ENCODE assay signal across 12 cellular contexts in the genomic region with DNA sequence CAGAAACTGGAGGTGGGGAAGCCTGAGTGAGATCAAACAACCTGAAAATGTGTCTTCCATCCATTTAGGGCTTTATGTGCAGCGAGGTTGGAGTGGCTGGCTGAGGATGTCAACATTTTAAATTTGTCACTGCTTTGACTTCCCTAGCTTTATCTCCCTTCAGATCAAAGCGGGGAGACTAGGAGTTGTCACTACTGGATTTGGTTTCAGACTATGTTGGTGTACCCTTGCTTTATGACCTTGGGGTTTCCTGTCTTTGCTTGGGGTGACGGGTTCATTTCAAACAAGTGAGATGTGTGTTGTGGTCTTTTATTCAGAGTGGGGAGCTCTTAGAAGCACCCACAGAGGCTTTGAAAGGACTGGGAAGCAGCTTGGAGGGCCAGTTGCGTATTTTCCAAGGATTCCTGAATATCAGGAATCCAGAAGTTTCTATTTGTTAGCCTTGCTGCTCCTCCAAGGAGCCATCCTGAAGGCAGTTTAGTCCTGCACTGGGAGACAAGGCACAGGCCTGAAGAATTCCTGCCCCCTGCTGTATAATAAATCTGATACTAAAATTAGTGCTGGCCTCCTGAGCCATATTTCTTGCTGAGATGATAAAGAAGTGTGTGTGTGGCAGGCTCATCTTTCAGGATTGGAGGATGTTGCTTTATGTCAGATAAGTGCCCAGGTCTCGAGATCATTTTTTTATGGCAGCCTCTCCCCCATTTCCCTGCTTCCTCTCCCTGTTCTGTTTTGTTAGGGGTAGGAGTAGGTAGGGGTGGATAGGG. TPM values are rescaled to one million over a fixed set of nuclear protein-coding genes. Genes with fewer than 3 reads are reported as not detected.
A peak's percentile ranks its signal among the peaks of the same experiment; 100 is the strongest.
DNase-seq lines count a peak whose midpoint lies in the region; ATAC-seq lines count a peak whose summit lies in the region.
"Had no signal": no experiment of that assay in that cellular context is flagged by ENCODE, and none has a peak within 500 bp of the region (broad histone marks: within the 10 kb centered on the region; RNA-seq: fewer than 3 reads in every experiment).

No MANE protein-coding gene starts in this region.

- H3K36me3 Mint-ChIP-seq in activated naive CD8-positive, alpha-beta T cell treated with anti-CD3 and anti-CD28 coated beads for 36 hours, result peaks cover 36% of the 10 kb centered on the region
- peaks cover 0 to 41% (median 14%) of the 10 kb centered on the region in 5 donors for H3K36me3 Mint-ChIP-seq in naive thymus-derived CD4-positive, alpha-beta T cell

- POLR2A ChIA-PET in naive thymus-derived CD4-positive, alpha-beta T cell (lab: Charles Lee), result interaction anchor here (1.2 kb wide), 1 partner anchor 9 kb away, joined by 4 read pairs; no protein-coding TSS in a partner anchor

- H3K36me3 ChIP-seq in naive thymus-derived CD4-positive, alpha-beta T cell (ENCODE audit: control insufficient read depth in 2 of 3, insufficient read depth in 3 of 3, low read length in 3 of 3), result peaks cover 0 to 5% (median 0%) of the 10 kb centered on the region in 3 experiments
- H3K36me3 ChIP-seq: suprapubic skin had no signal

- CTCF ChIA-PET in naive thymus-derived CD4-positive, alpha-beta T cell (lab: Charles Lee), result interaction anchor here (0.6 to 1.5 kb wide), 2 partner anchors 16 to 38 kb away, joined by 3 to 4 read pairs; no protein-coding TSS in a partner anchor

- H3K4me3 ChIP-seq in naive thymus-derived CD4-positive, alpha-beta T cell (ENCODE audit: low read length), result no peak overlapping the region
- H3K4me3 ChIP-seq: suprapubic skin had no signal

- H3K4me1 Mint-ChIP-seq in activated naive CD8-positive, alpha-beta T cell treated with anti-CD3 and anti-CD28 coated beads for 36 hours, result peaks cover 75% of the 10 kb centered on the region
- H3K4me1 Mint-ChIP-seq in naive thymus-derived CD4-positive, alpha-beta T cell, result peaks cover 58 to 94% (median 88%) of the 10 kb centered on the region in 7 donors

- H3K27me3 Mint-ChIP-seq in activated naive CD8-positive, alpha-beta T cell treated with anti-CD3 and anti-CD28 coated beads for 36 hours, result no peaks in the 10 kb centered on the region
- no peaks in the 10 kb centered on the region for H3K27me3 Mint-ChIP-seq in naive thymus-derived CD4-positive, alpha-beta T cell

- H3K4me1 ChIP-seq in naive thymus-derived CD4-positive, alpha-beta T cell (ENCODE audit: control insufficient read depth in 2 of 2, insufficient read depth in 2 of 2, low read length in 2 of 2), result peaks cover 24 to 34% of the 10 kb centered on the region in 2 donors
- H3K4me1 ChIP-seq: suprapubic skin had no signal

- intact Hi-C loops in naive thymus-derived CD4-positive, alpha-beta T cell (cut with micrococcal nuclease), result loop anchor here (1.0 to 5.0 kb wide), 3 partner anchors 13 to 40 kb away; no protein-coding TSS in a partner anchor

- peak; percentile 59 for ATAC-seq in naive thymus-derived CD4-positive, alpha-beta T cell
- ATAC-seq in HG03571 (IDR thresholded peaks at IDR 0.05; ENCODE audit: unreplicated experiment), result no peak

- no peaks in the 10 kb centered on the region for H3K9me3 Mint-ChIP-seq in activated naive CD8-positive, alpha-beta T cell treated with anti-CD3 and anti-CD28 coated beads for 36 hours
- H3K9me3 Mint-ChIP-seq in naive thymus-derived CD4-positive, alpha-beta T cell, result peaks cover 0 to 2% (median 0%) of the 10 kb centered on the region in 11 donors

- no peak overlapping the region for H3K4me3 Mint-ChIP-seq in activated naive CD8-positive, alpha-beta T cell treated with anti-CD3 and anti-CD28 coated beads for 36 hours
- peak overlapping the region; percentile 0 to 74 (median 40) for H3K4me3 Mint-ChIP-seq in naive thymus-derived CD4-positive, alpha-beta T cell

- DNase-seq in EH (ENCODE audit: low read depth), result peak; percentile 42
- DNase-seq in NCI-H187 (lab: John Stamatoyannopoulos, UW), result peak; percentile 32 to 48
- no peak for DNase-seq in activated naive CD8-positive, alpha-beta T cell treated with anti-CD3 and anti-CD28 coated beads for 36 hours
- DNase-seq in naive thymus-derived CD4-positive, alpha-beta T cell, result peak in 7 of 9 donors; percentile 22 to 52 (median 37)
- no peak for DNase-seq in RPMI8226
- DNase-seq in GF-D8 (lab: John Stamatoyannopoulos, UW), result no peak
- DNase-seq in NCI-H2196 (lab: John Stamatoyannopoulos, UW; ENCODE audit: unreplicated experiment), result no peak
- DNase-seq: GDM1; H7; stimulated activated CD4-positive, alpha-beta T cell treated with anti-CD3 and anti-CD28 coated beads, Interleukin-2, amount 100 ng/mL, for 24 hours had no signal

- no peaks in the 10 kb centered on the region for H3K9me3 ChIP-seq in naive thymus-derived CD4-positive, alpha-beta T cell (ENCODE audit: control insufficient read depth in 2 of 3, low read length in 3 of 3)
- H3K9me3 ChIP-seq: suprapubic skin had no signal

- H3K27ac ChIP-seq in naive thymus-derived CD4-positive, alpha-beta T cell (ENCODE audit: low read depth, low read length), result no peak overlapping the region
- H3K27ac ChIP-seq: suprapubic skin had no signal

- peak overlapping the region; percentile 11 for H3K27ac Mint-ChIP-seq in activated naive CD8-positive, alpha-beta T cell treated with anti-CD3 and anti-CD28 coated beads for 36 hours
- peak overlapping the region; percentile 29 to 85 (median 63) for H3K27ac Mint-ChIP-seq in naive thymus-derived CD4-positive, alpha-beta T cell

- H3K27me3 ChIP-seq in naive thymus-derived CD4-positive, alpha-beta T cell (ENCODE audit: control insufficient read depth in 2 of 2, insufficient read depth in 2 of 2, low read length in 2 of 2), result no peaks in the 10 kb centered on the region
- H3K27me3 ChIP-seq: suprapubic skin had no signal

RNA-seq across cellular contexts. Expression of a gene that starts 25.7 kb away (rescaled TPM):
- total RNA-seq in activated naive CD8-positive, alpha-beta T cell treated with anti-CD3 and anti-CD28 coated beads for 36 hours, result 10 to 100 TPM; 48.0 to 49.4 TPM
- total RNA-seq in naive thymus-derived CD4-positive, alpha-beta T cell, result 100 to 1,000 TPM; 111 to 169 (median 150) TPM
- polyA plus RNA-seq in naive thymus-derived CD4-positive, alpha-beta T cell, result 1 to 10 TPM; 3.3 to 6.0 TPM

Comparison
In these comparisons a context has a peak if more than half of its experiments do, and no peak if none do; other contexts are left out.
1. DNase-seq: peak in EH (single experiment), NCI-H187 (2 of 2) and naive thymus-derived CD4-positive, alpha-beta T cell (7 of 9); none in activated naive CD8-positive, alpha-beta T cell treated with anti-CD3 and anti-CD28 coated beads for 36 hours (single experiment), RPMI8226 (single experiment), GF-D8 (single experiment) and NCI-H2196 (single experiment).